ENCODE assay signal across 1 cellular context in the genomic region with DNA sequence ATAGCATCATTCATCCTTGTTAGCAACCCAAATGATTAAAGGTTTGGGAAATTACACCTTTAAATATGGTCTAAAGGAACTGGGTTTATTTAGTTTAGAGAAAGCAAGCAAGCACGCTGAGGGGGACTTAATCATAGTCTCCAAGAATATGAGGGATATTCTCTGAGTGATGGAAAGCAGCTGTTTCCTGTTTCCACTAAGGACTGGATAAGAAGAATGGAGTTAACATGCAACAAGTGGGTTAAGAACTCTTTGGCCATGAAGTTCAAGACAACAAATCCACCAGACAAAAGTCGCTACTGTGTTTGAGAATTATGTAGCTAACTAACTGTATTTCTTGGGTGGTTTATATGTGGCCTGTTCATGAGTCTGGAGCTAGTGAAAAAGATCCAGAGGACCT.
TF ChIP-seq lines count a peak whose summit lies in the region.

No MANE protein-coding gene starts in this region.

TF ChIP-seq in liver, 16 proteins besides CTCF, POLR2A, EP300 and RAD21:
- TF ChIP-seq FOXA2 (IDR thresholded peaks at IDR 0.05) (no peak), NR2F2 (IDR thresholded peaks at IDR 0.05) (peak; percentile 40), SP1 (IDR thresholded peaks at IDR 0.05) (no peak), GABPA (IDR thresholded peaks at IDR 0.05 in 1 of 2, conservative IDR thresholded peaks at IDR 0.05 in 1 of 2) (no peak), FOXA1 (IDR thresholded peaks at IDR 0.05) (no peak), YY1 (IDR thresholded peaks at IDR 0.05) (no peak), JUND (IDR thresholded peaks at IDR 0.05) (no peak), HNF4G (IDR thresholded peaks at IDR 0.05) (no peak), RXRA (IDR thresholded peaks at IDR 0.05) (peak in 1 of 2 donors; percentile 43), HNF4A (conservative IDR thresholded peaks at IDR 0.05) (no peak), TAF1 (conservative IDR thresholded peaks at IDR 0.05) (no peak), EGR1 (IDR thresholded peaks at IDR 0.05; ENCODE audit: low read depth in 2 of 2) (no peak)
- TF ChIP-seq, protein P1, sequence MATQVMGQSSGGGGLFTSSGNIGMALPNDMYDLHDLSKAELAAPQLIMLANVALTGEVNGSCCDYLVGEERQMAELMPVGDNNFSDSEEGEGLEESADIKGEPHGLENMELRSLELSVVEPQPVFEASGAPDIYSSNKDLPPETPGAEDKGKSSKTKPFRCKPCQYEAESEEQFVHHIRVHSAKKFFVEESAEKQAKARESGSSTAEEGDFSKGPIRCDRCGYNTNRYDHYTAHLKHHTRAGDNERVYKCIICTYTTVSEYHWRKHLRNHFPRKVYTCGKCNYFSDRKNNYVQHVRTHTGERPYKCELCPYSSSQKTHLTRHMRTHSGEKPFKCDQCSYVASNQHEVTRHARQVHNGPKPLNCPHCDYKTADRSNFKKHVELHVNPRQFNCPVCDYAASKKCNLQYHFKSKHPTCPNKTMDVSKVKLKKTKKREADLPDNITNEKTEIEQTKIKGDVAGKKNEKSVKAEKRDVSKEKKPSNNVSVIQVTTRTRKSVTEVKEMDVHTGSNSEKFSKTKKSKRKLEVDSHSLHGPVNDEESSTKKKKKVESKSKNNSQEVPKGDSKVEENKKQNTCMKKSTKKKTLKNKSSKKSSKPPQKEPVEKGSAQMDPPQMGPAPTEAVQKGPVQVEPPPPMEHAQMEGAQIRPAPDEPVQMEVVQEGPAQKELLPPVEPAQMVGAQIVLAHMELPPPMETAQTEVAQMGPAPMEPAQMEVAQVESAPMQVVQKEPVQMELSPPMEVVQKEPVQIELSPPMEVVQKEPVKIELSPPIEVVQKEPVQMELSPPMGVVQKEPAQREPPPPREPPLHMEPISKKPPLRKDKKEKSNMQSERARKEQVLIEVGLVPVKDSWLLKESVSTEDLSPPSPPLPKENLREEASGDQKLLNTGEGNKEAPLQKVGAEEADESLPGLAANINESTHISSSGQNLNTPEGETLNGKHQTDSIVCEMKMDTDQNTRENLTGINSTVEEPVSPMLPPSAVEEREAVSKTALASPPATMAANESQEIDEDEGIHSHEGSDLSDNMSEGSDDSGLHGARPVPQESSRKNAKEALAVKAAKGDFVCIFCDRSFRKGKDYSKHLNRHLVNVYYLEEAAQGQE (IDR thresholded peaks at IDR 0.05), result no peak
- TF ChIP-seq, protein P2, sequence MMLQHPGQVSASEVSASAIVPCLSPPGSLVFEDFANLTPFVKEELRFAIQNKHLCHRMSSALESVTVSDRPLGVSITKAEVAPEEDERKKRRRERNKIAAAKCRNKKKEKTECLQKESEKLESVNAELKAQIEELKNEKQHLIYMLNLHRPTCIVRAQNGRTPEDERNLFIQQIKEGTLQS (IDR thresholded peaks at IDR 0.05), result no peak
- TF ChIP-seq, protein P3, sequence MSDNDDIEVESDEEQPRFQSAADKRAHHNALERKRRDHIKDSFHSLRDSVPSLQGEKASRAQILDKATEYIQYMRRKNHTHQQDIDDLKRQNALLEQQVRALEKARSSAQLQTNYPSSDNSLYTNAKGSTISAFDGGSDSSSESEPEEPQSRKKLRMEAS (IDR thresholded peaks at IDR 0.05), result no peak
